In the genomic region with DNA sequence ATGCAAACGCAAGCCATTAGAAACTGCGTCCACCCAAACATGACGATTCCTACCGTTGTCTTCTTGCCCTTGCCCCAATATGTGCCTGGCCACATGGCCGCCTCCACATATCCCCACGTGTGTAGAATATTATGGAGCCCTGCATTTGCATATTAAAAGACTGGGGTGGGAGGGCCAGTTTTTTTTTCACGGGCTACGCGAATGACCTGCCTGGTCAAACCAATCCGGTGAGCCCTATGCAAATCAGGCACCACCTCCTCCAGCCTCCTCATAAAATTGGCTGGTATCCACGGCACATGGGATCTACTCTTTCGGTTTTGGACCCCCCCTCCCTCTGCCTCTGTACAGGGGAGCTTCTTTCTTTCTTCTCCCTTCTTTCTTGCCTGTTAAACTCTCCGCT, we compare ENCODE assay signal across 19 cellular contexts.
DNase-seq lines count a peak whose midpoint lies in the region; ATAC-seq, FAIRE-seq and TF ChIP-seq lines count a peak whose summit lies in the region.
"Had no signal": no experiment of that assay in that cellular context is flagged by ENCODE, and none has a peak within 500 bp of the region (broad histone marks: within the 10 kb centered on the region; RNA-seq: fewer than 3 reads in every experiment).

No MANE protein-coding gene starts in this region.

- peak; percentile 19 for FAIRE-seq in K562 (lab: Jason Lieb, UNC)
- FAIRE-seq: D721Med, GM19239, HepG2, HTR-8/SVneo had no signal

- in situ Hi-C loops in K562 (cut with MboI): no loop called here

- H2BK12ac ChIP-seq in H9 (ENCODE audit: insufficient read length, low read depth, low read length): no peak overlapping the region

- no peaks in the 10 kb centered on the region for H3K79me1 ChIP-seq in H9 (ENCODE audit: insufficient read depth, low read depth, low read length, poor library complexity, severe bottlenecking)

- ATAC-seq in K562: peak; percentile 87
- ATAC-seq: A549, HepG2 had no signal

- peaks cover 42 to 54% of the 10 kb centered on the region in 2 experiments for H3K4me1 Mint-ChIP-seq in H9
- H3K4me1 Mint-ChIP-seq: CD4-positive, alpha-beta memory T cell had no signal

- no peak overlapping the region for H2BK20ac ChIP-seq in H9 (ENCODE audit: low read depth, low read length, poor library complexity, severe bottlenecking)

- H4K20me1 ChIP-seq in H9 (ENCODE audit: control insufficient read depth, insufficient read depth, insufficient read length) (no peaks in the 10 kb centered on the region), K562 (replicated peaks; ENCODE audit: control insufficient read depth, insufficient read depth, low read length) (no peaks in the 10 kb centered on the region)

- H3K9me1 ChIP-seq in K562 (ENCODE audit: control insufficient read depth, insufficient read depth, low read length): no peaks in the 10 kb centered on the region

- H2AK5ac ChIP-seq in H9 (ENCODE audit: insufficient read length, low read length): no peak overlapping the region

- no peak overlapping the region for H3T11ph ChIP-seq in H9 (ENCODE audit: low read length)

- H4K91ac ChIP-seq in H9 (ENCODE audit: insufficient read length, low read depth, low read length): no peak overlapping the region

- POLR2A ChIA-PET in K562 (lab: Yijun Ruan, JAX): no interaction called here

- peaks cover 0 to 3% (median 2%) of the 10 kb centered on the region in 3 experiments; a peak in 1 of 7 replicates for H3K36me3 Mint-ChIP-seq in H9 (ENCODE audit: insufficient read depth in 1 of 3, low read depth in 3 of 3)
- H3K36me3 Mint-ChIP-seq: CD4-positive, alpha-beta memory T cell had no signal

- H3K9me3 ChIP-seq in H9 (ENCODE audit: control insufficient read depth, low read depth, low read length) (no peaks in the 10 kb centered on the region), K562 (replicated peaks; ENCODE audit: control insufficient read depth, insufficient read depth, low read depth, low read length) (no peaks in the 10 kb centered on the region), thyroid gland (no peaks in the 10 kb centered on the region)
- H3K9me3 ChIP-seq: A549, BE2C had no signal

- H3K36me3 ChIP-seq in K562 (ENCODE audit: control insufficient read depth, insufficient read depth, low read length): no peaks in the 10 kb centered on the region
- no peaks in the 10 kb centered on the region for H3K36me3 ChIP-seq in thyroid gland
- H3K36me3 ChIP-seq: BE2C had no signal

- no peak for TF ChIP-seq RAD21 in K562 (CRISPR knock-in tag; conservative IDR thresholded peaks at IDR 0.05 in 1 of 2, IDR thresholded peaks at IDR 0.05 in 1 of 2)

- H2BK120ac ChIP-seq in H9 (ENCODE audit: low read depth, low read length, poor library complexity, severe bottlenecking): no peak overlapping the region

- DNase-seq in H9 (peak; percentile 61), K562 (ENCODE audit: extremely low read depth in 1 of 4, low spot score in 3 of 4) (peak in 2 of 4 experiments; percentile 11 to 22), iPS-NIHi11 (ENCODE audit: low spot score) (peak; percentile 35), thyroid gland (no peak), HuH-7 (ENCODE audit: low spot score) (no peak), NCI-H2196 (lab: John Stamatoyannopoulos, UW; ENCODE audit: unreplicated experiment) (no peak)
- no peak for DNase-seq in activated T-cell treated with anti-CD3 and anti-CD28 coated beads, Interleukin-2, amount 50 U/mL, for 48 hours
- DNase-seq: BE2C; CD4-positive, alpha-beta memory T cell; COR-L47; DMS153; DMS79 treated with DMSO at 0.1 percent for 48 hours; GF-D8 had no signal

- no peak for TF ChIP-seq POLR2A in K562 (conservative IDR thresholded peaks at IDR 0.05)
- no peak for TF ChIP-seq POLR2A in thyroid gland (IDR thresholded peaks at IDR 0.05)

- no peak overlapping the region for H3K56ac ChIP-seq in H9 (ENCODE audit: insufficient read length, low read depth, low read length)

- intact Hi-C loops in K562 (cut with micrococcal nuclease): no loop called here
- intact Hi-C loops in thyroid gland (cut with DNase I): no loop called here

- TF ChIP-seq CTCF in H9 (conservative IDR thresholded peaks at IDR 0.05) (no peak), K562 (IDR thresholded peaks at IDR 0.05 in 2 of 3, conservative IDR thresholded peaks at IDR 0.05 in 1 of 3; ENCODE audit: insufficient read depth in 2 of 3, low read depth in 1 of 3, low read length in 3 of 3) (no peak), thyroid gland (IDR thresholded peaks at IDR 0.05) (no peak)

- H3K4ac ChIP-seq in H9 (ENCODE audit: low read depth, low read length): no peak overlapping the region

- H3K9ac ChIP-seq in H9 (ENCODE audit: extremely low read depth, insufficient read length, low read length) (no peak overlapping the region), K562 (ENCODE audit: insufficient read depth in 1 of 2, low read depth in 2 of 2, low read length in 2 of 2) (no peak overlapping the region)

- H2BK15ac ChIP-seq in H9 (ENCODE audit: low read depth, low read length): no peak overlapping the region

- peaks cover 8% of the 10 kb centered on the region for H3K27me3 Mint-ChIP-seq in H9 (ENCODE audit: low read depth)

- H3K18ac ChIP-seq in H9 (ENCODE audit: insufficient read length, low read depth, low read length): no peak overlapping the region

- peaks cover 6% of the 10 kb centered on the region; the same call in 1 of the 2 replicates for H3K4me1 ChIP-seq in H9 (ENCODE audit: insufficient read depth, low read length)
- H3K4me1 ChIP-seq in K562 (replicated peaks in 1 of 2; ENCODE audit: control insufficient read depth in 2 of 2, insufficient read depth in 2 of 2, low read length in 2 of 2): no peaks in the 10 kb centered on the region
- H3K4me1 ChIP-seq in thyroid gland: no peaks in the 10 kb centered on the region
- H3K4me1 ChIP-seq: A549 had no signal

- H3K23ac ChIP-seq in H9 (ENCODE audit: insufficient read length, low read depth, low read length): no peak overlapping the region

- no peak overlapping the region for H4K8ac ChIP-seq in H9 (replicated peaks; ENCODE audit: insufficient read length, low read depth, low read length)

- WGBS in H9 (ENCODE audit: extremely low coverage, insufficient read length, low lambda C conversion rate): no CpG with 5 or more reads among the region's 13 CpGs
- WGBS in K562 (ENCODE audit: insufficient coverage, low coverage, missing lambda C conversion rate): 5% methylated on average over 13 of the region's 13 CpGs
- WGBS in thyroid gland, 2 donors: 80 to 81% methylated on average over 13 of the region's 13 CpGs

- H4K5ac ChIP-seq in H9 (ENCODE audit: insufficient read length, low read depth, low read length): no peak overlapping the region

- no peak overlapping the region for H2BK5ac ChIP-seq in H9 (ENCODE audit: insufficient read length, low read length)

- H3K27me3 ChIP-seq in H9 (ENCODE audit: insufficient read depth, low read length) (no peaks in the 10 kb centered on the region), K562 (ENCODE audit: control insufficient read depth in 2 of 2, insufficient read depth in 2 of 2, low read length in 2 of 2) (no peaks in the 10 kb centered on the region), thyroid gland (no peaks in the 10 kb centered on the region)
- H3K27me3 ChIP-seq: BE2C had no signal

- TF ChIP-seq EP300 in K562 (IDR thresholded peaks at IDR 0.05; ENCODE audit: low read length): no peak

- H3K27ac ChIP-seq in H9 (ENCODE audit: insufficient read length, low read depth, low read length) (no peak overlapping the region), K562 (ENCODE audit: extremely low read depth, low read depth, low read length) (no peak overlapping the region), thyroid gland (no peak overlapping the region)
- H3K27ac ChIP-seq: A549, C4-2B had no signal

- no peaks in the 10 kb centered on the region for H3K23me2 ChIP-seq in H9 (ENCODE audit: insufficient read length, low read depth, low read length, poor library complexity, severe bottlenecking)

- H3K79me2 ChIP-seq in H9 (ENCODE audit: insufficient read depth, low read length): no peaks in the 10 kb centered on the region
- no peaks in the 10 kb centered on the region for H3K79me2 ChIP-seq in K562 (ENCODE audit: control insufficient read depth, insufficient read depth, low read length)

- no peak overlapping the region for H3K4me2 ChIP-seq in H9 (ENCODE audit: insufficient read depth, insufficient read length, low read length)
- H3K4me2 ChIP-seq in K562 (ENCODE audit: insufficient read depth, low read length): no peak overlapping the region
- H3K4me2 ChIP-seq: A549 had no signal

- H2AFZ ChIP-seq in H9 (ENCODE audit: low read length): no peak overlapping the region
- H2AFZ ChIP-seq in K562 (ENCODE audit: low read depth, low read length): peak overlapping the region; percentile 49

- no TSS peak for BruUV-seq in K562 (replicated peaks; lab: Mats Ljungman, UMichigan)

- H3K9me3 Mint-ChIP-seq in H9: peaks cover 0 to 3% of the 10 kb centered on the region in 2 experiments; a peak in 2 of 5 replicates

- no peak overlapping the region for H3K14ac ChIP-seq in H9 (ENCODE audit: insufficient read depth, low read length)

- CTCF ChIA-PET in K562 (lab: Yijun Ruan, JAX; ENCODE audit: low intra/inter-chr PET ratio): no interaction called here

- H3K4me3 Mint-ChIP-seq in H9: no peak overlapping the region
- H3K4me3 Mint-ChIP-seq: CD4-positive, alpha-beta memory T cell had no signal

- no peak overlapping the region for H3K27ac Mint-ChIP-seq in H9
- H3K27ac Mint-ChIP-seq: CD4-positive, alpha-beta memory T cell had no signal

- H3K4me3 ChIP-seq in K562 (no peak overlapping the region), thyroid gland (replicated peaks in 1 of 3) (no peak overlapping the region)
- H3K4me3 ChIP-seq: A549 had no signal

TF ChIP-seq in K562, 482 proteins besides CTCF, POLR2A, EP300 and RAD21 (continues in another document):
- TF ChIP-seq EP400 (IDR thresholded peaks at IDR 0.05) (peak; percentile 28; the same call in 1 of the 2 replicates), E2F6 (IDR thresholded peaks at IDR 0.05; ENCODE audit: borderline replicate concordance in 1 of 2, extremely low read depth in 1 of 2, insufficient read depth in 1 of 2, insufficient read length in 1 of 2, low read depth in 1 of 2, low read length in 1 of 2, poor library complexity in 1 of 2, severe bottlenecking in 1 of 2) (peak in 1 of 2 experiments; percentile 13)

Comparison
In these comparisons a context has a peak if more than half of its experiments do, and no peak if none do; other contexts are left out.
1. DNase-seq: peak in H9 (single experiment) and iPS-NIHi11 (single experiment); none in thyroid gland (0 of 2), HuH-7 (single experiment), NCI-H2196 (single experiment) and activated T-cell treated with anti-CD3 and anti-CD28 coated beads, Interleukin-2, amount 50 U/mL, for 48 hours (0 of 2).